ENCODE assay signal across 21 cellular contexts in the genomic region with DNA sequence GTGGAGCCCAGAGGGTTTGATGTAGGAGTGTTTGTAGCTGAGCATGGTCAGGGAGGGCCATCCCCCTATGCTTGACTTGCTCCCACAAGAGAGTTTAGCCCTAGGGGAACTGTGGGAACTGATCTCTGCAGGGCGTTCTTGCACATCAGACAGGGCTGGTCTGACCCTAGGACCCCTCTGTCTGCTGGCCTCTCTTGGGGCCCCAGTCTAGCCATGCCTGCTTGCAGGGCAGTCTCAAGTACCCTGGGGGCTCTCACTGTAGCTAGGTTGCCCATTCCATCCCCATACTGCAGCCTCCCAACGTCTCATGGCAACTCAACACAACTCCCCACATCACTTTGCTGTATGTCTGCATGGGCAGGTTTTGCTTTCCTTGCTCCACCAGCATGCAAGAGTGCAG.
"Had no signal": no experiment of that assay in that cellular context is flagged by ENCODE, and none has a peak within 500 bp of the region (broad histone marks: within the 10 kb centered on the region; RNA-seq: fewer than 3 reads in every experiment).

No MANE protein-coding gene starts in this region.

- H3K27me3 ChIP-seq: MG63, SJSA1 had no signal

- H3K4me1 ChIP-seq: SJSA1 had no signal

- H3K4me3 ChIP-seq: MG63, SJSA1, SK-N-MC had no signal

- H3K9me3 ChIP-seq: MG63, SJSA1 had no signal

- H3K36me3 ChIP-seq: MG63, SJSA1 had no signal

- FAIRE-seq: RCC 7860 had no signal

- DNase-seq: Karpas-422, KG1, MG63, NCI-H1092, NCI-H1105 treated with DMSO at 0.1 percent for 48 hours, NCI-H1436, NCI-H187, NCI-H2029, NCI-H2081 treated with DMSO at 0.1 percent for 48 hours, NCI-H2171, NCI-H226, NCI-H510A, NCI-H524 treated with DMSO at 0.1 percent for 48 hours, NCI-H69, NCI-H774, Right ventricle myocardium superior, RPMI8226, SIG-M5 had no signal

- H3K27ac ChIP-seq: SJSA1, SK-N-MC had no signal
